9 cellular contexts compared by ENCODE assay signal in genomic region chr2:209933499-209934458, GRCh38.
DNase-seq lines count a peak whose midpoint lies in the region; ATAC-seq and TF ChIP-seq lines count a peak whose summit lies in the region.
"Had no signal": no experiment of that assay in that cellular context is flagged by ENCODE, and none has a peak within 500 bp of the region (broad histone marks: within the 10 kb centered on the region; RNA-seq: fewer than 3 reads in every experiment).

No MANE protein-coding gene starts in this region.

- 9% methylated on average over 10 of the region's 11 CpGs for WGBS in mammary epithelial cell (ENCODE audit: low coverage, missing lambda C conversion rate)
- WGBS in thyroid gland, 2 donors = 27 to 35% methylated on average over 11 of the region's 11 CpGs

- H3K27ac ChIP-seq in mammary epithelial cell (ENCODE audit: insufficient read depth, low read depth, low read length) (no peak overlapping the region), thyroid gland (peak overlapping the region in 2 of 3 donors; percentile 43 to 52)

- H3K36me3 Mint-ChIP-seq in T-helper 2 cell treated with Interferon-gamma antibody and Interleukin-4, amounts not matched to agents 5 μg/mL and 100 μg/mL, for 36 hours (ENCODE audit: low read depth) = no peaks in the 10 kb centered on the region
- H3K36me3 Mint-ChIP-seq: WTC11 had no signal

- no TSS peak for BruUV-seq in mammary epithelial cell (replicated peaks; lab: Mats Ljungman, UMichigan)

- H3K79me2 ChIP-seq in mammary epithelial cell (ENCODE audit: insufficient read depth, low read length) = no peaks in the 10 kb centered on the region

- no peak overlapping the region for H3K9ac ChIP-seq in mammary epithelial cell (ENCODE audit: insufficient read depth, low read length)

- H2AFZ ChIP-seq in mammary epithelial cell (ENCODE audit: low read depth, low read length) = peak overlapping the region; percentile 49

- H3K9me3 ChIP-seq in mammary epithelial cell (replicated peaks; ENCODE audit: insufficient read depth, low read length) = no peaks in the 10 kb centered on the region
- H3K9me3 ChIP-seq in thyroid gland = no peaks in the 10 kb centered on the region

- peaks cover 2% of the 10 kb centered on the region for H3K27me3 ChIP-seq in mammary epithelial cell (ENCODE audit: insufficient read depth, low read length)
- H3K27me3 ChIP-seq in thyroid gland = no peaks in the 10 kb centered on the region

- H3K9me3 Mint-ChIP-seq in T-helper 2 cell treated with Interferon-gamma antibody and Interleukin-4, amounts not matched to agents 5 μg/mL and 100 μg/mL, for 36 hours = no peaks in the 10 kb centered on the region
- H3K9me3 Mint-ChIP-seq: WTC11 had no signal

- H4K20me1 ChIP-seq in mammary epithelial cell (ENCODE audit: insufficient read depth, low read length) = no peaks in the 10 kb centered on the region

- no peak overlapping the region for H3K4me3 Mint-ChIP-seq in T-helper 2 cell treated with Interferon-gamma antibody and Interleukin-4, amounts not matched to agents 5 μg/mL and 100 μg/mL, for 36 hours
- H3K4me3 Mint-ChIP-seq: WTC11 had no signal

- H3K4me1 ChIP-seq in mammary epithelial cell (ENCODE audit: insufficient read depth, low read length) (no peaks in the 10 kb centered on the region), thyroid gland (peaks cover 0 to 6% of the 10 kb centered on the region in 2 donors)

- H3K27me3 Mint-ChIP-seq in T-helper 2 cell treated with Interferon-gamma antibody and Interleukin-4, amounts not matched to agents 5 μg/mL and 100 μg/mL, for 36 hours (ENCODE audit: low read depth) = no peaks in the 10 kb centered on the region

- peak overlapping the region in 2 of 3 experiments; percentile 4 to 12 for H3K4me3 ChIP-seq in mammary epithelial cell (replicated peaks in 1 of 3; ENCODE audit: insufficient read depth in 1 of 3, low read depth in 2 of 3, low read length in 3 of 3)
- no peak overlapping the region for H3K4me3 ChIP-seq in thyroid gland (replicated peaks in 1 of 3)

- no peaks in the 10 kb centered on the region for H3K4me1 Mint-ChIP-seq in T-helper 2 cell treated with Interferon-gamma antibody and Interleukin-4, amounts not matched to agents 5 μg/mL and 100 μg/mL, for 36 hours (ENCODE audit: low read depth)
- H3K4me1 Mint-ChIP-seq: WTC11 had no signal

- no peak for TF ChIP-seq POLR2A in thyroid gland (IDR thresholded peaks at IDR 0.05)

- CTCF ChIA-PET in mammary epithelial cell (lab: Charles Lee; ENCODE audit: low non-redundant PET) = interaction anchor here (0.7 to 1.4 kb wide), 3 partner anchors 27 to 510 kb away, joined by 3 to 9 read pairs (median 4); partner anchors contain the start of gene MAP2

- dilution Hi-C loops in mammary epithelial cell (cut with HindIII; ENCODE audit: low sequenced_read_pairs) = no loop called here

- intact Hi-C loops in mammary epithelial cell (cut with micrococcal nuclease) (loop anchor here (10.0 kb wide), 1 partner anchor 159 kb away; the partner anchor contains the start of gene UNC80), thyroid gland (cut with DNase I) (no loop called here)

- TF ChIP-seq CTCF in mammary epithelial cell (conservative IDR thresholded peaks at IDR 0.05 in 1 of 2, IDR thresholded peaks at IDR 0.05 in 1 of 2; ENCODE audit: extremely low read depth in 1 of 2, insufficient read depth in 1 of 2, low read depth in 1 of 2, low read length in 2 of 2) (peak in 1 of 2 donors; percentile 8), thyroid gland (IDR thresholded peaks at IDR 0.05) (no peak)

- H3K27ac Mint-ChIP-seq in T-helper 2 cell treated with Interferon-gamma antibody and Interleukin-4, amounts not matched to agents 5 μg/mL and 100 μg/mL, for 36 hours = no peak overlapping the region
- H3K27ac Mint-ChIP-seq: WTC11 had no signal

- peak overlapping the region; percentile 69 for H3K4me2 ChIP-seq in mammary epithelial cell (ENCODE audit: insufficient read depth, low read depth, low read length)

- ATAC-seq in HG03469 (IDR thresholded peaks at IDR 0.05; ENCODE audit: unreplicated experiment) = no peak
- ATAC-seq: WTC11 had no signal

- H3K36me3 ChIP-seq in mammary epithelial cell (ENCODE audit: insufficient read depth, low read length) (no peaks in the 10 kb centered on the region), thyroid gland (no peaks in the 10 kb centered on the region)

- in situ Hi-C loops in mammary epithelial cell (cut with MboI; ENCODE audit: low sequenced_read_pairs in 2 of 2) = loop anchor here in 1 of 2 donors (25.0 kb wide), 1 partner anchor 596 kb away; no protein-coding TSS in a partner anchor
- in situ Hi-C loops in KBM-7 (cut with MboI; ENCODE audit: low pct_unique_long_range_greater_than_20kb, low sequenced_read_pairs) = no loop called here

- DNase-seq in LHCN-M2 (ENCODE audit: low read depth) (peak; percentile 48), mammary epithelial cell (peak; percentile 60), left kidney (ENCODE audit: low read depth, low spot score) (peak; percentile 13), thyroid gland (peak; percentile 47 to 51), KBM-7 (no peak)
- DNase-seq in T-helper 2 cell treated with Interferon-gamma antibody and Interleukin-4, amounts not matched to agents 5 μg/mL and 100 μg/mL, for 36 hours (ENCODE audit: low spot score) = no peak
- DNase-seq: NCI-H1930 had no signal

Comparison
In these comparisons a context has a peak if more than half of its experiments do, and no peak if none do; other contexts are left out.
1. DNase-seq: peak in LHCN-M2 (single experiment), mammary epithelial cell (single experiment), left kidney (single experiment) and thyroid gland (2 of 2); none in KBM-7 (single experiment) and T-helper 2 cell treated with Interferon-gamma antibody and Interleukin-4, amounts not matched to agents 5 μg/mL and 100 μg/mL, for 36 hours (single experiment).
2. H3K4me3 ChIP-seq: peak in mammary epithelial cell (2 of 3); none in thyroid gland (0 of 3).